ENCODE assay signal across 17 cellular contexts in the genomic region with DNA sequence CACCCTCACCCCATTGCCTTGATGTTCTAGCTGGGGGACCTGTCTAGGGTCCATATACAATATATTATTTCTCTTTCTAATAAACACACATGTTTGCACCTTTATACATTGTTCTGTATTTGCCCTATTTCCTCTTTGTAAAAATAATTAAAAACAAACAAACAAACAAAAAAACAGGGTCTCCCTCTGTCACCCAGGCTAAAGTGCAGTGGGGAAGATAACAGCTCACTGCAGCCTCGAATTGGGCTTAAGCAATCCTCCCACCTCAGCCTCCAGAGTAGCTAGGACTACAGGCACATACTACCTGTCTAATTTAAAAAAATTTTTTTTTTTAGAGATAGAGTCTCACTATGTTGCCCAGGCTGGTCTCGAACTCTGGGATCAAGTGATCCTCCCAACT. TPM values are rescaled to one million over a fixed set of nuclear protein-coding genes. Genes with fewer than 3 reads are reported as not detected.
DNase-seq lines count a peak whose midpoint lies in the region; ATAC-seq, FAIRE-seq and TF ChIP-seq lines count a peak whose summit lies in the region.
"Had no signal": no experiment of that assay in that cellular context is flagged by ENCODE, and none has a peak within 500 bp of the region (broad histone marks: within the 10 kb centered on the region; RNA-seq: fewer than 3 reads in every experiment).

No MANE protein-coding gene starts in this region.

- no TSS peak for BruUV-seq in HCT116 (replicated peaks; lab: Mats Ljungman, UMichigan)

- no peak for TF ChIP-seq RAD21 in A549 (conservative IDR thresholded peaks at IDR 0.05 in 1 of 2, IDR thresholded peaks at IDR 0.05 in 1 of 2)
- TF ChIP-seq RAD21 in HCT116 (IDR thresholded peaks at IDR 0.05; ENCODE audit: low read depth) = no peak

- no peaks in the 10 kb centered on the region for H3K9me2 ChIP-seq in HCT116 (ENCODE audit: insufficient read depth)
- no peaks in the 10 kb centered on the region for H3K9me2 ChIP-seq in GM23338 (ENCODE audit: insufficient read depth)

- H2AFZ ChIP-seq in HCT116 (ENCODE audit: low read depth, low read length, poor library complexity, severe bottlenecking) (peak overlapping the region; percentile 14), GM23338 (no peak overlapping the region)

- RAD21 ChIA-PET in HCT116 (lab: Charles Lee; ENCODE audit: low non-redundant PET in 1 of 2, low total read pairs in 2 of 2, uncharacterized antibody in 2 of 2, unreplicated experiment in 2 of 2) = interaction anchor here in 1 of 2 experiments (1.0 kb wide), 1 partner anchor 211 kb away, joined by 3 read pairs; a partner anchor contains a TSS

- H3K79me2 ChIP-seq in HCT116 (ENCODE audit: insufficient read depth, low read length) = no peaks in the 10 kb centered on the region
- no peaks in the 10 kb centered on the region for H3K79me2 ChIP-seq in GM23338 (replicated peaks; ENCODE audit: insufficient read depth)

- H3K4me1 ChIP-seq in A549 = peaks cover 10% of the 10 kb centered on the region
- peaks cover 21 to 29% of the 10 kb centered on the region in 2 experiments for H3K4me1 ChIP-seq in HCT116 (ENCODE audit: control insufficient read depth in 1 of 2, insufficient read depth in 2 of 2, low read length in 2 of 2)
- peaks cover 7 to 8% (median 7%) of the 10 kb centered on the region in 3 donors for H3K4me1 ChIP-seq in pancreas
- no peaks in the 10 kb centered on the region; the same call in 1 of the 2 replicates for H3K4me1 ChIP-seq in GM23338 (ENCODE audit: insufficient read depth)
- peaks cover 9% of the 10 kb centered on the region for H3K4me1 ChIP-seq in vagina

- no peak for ATAC-seq in A549
- ATAC-seq in HCT116 = no peak
- peak in 1 of 4 donors; percentile 4 for ATAC-seq in pancreas
- no peak for ATAC-seq in GM23338
- ATAC-seq: CD8-positive, alpha-beta T cell had no signal

- TF ChIP-seq POLR2A in A549 (IDR thresholded peaks at IDR 0.05; ENCODE audit: low read length) (no peak), HCT116 (IDR thresholded peaks at IDR 0.05; ENCODE audit: borderline replicate concordance, extremely low read depth, insufficient read depth, insufficient read length) (no peak), vagina (IDR thresholded peaks at IDR 0.05) (no peak)

- no peak for FAIRE-seq in A549 (lab: Jason Lieb, UNC)
- no peak for FAIRE-seq in pancreas (lab: Jason Lieb, UNC)
- FAIRE-seq: GM12891 had no signal

- TF ChIP-seq EP300 in A549 (IDR thresholded peaks at IDR 0.05) = no peak

- no peak overlapping the region for H3K27ac Mint-ChIP-seq in GM23338
- H3K27ac Mint-ChIP-seq: CD8-positive, alpha-beta T cell had no signal

- CTCF ChIA-PET in A549 (lab: Yijun Ruan, JAX) (interaction anchor here (0.6 to 1.5 kb wide), 6 partner anchors 20 to 211 kb away, joined by 3 to 7 read pairs (median 4); a partner anchor contains a TSS), HCT116 (lab: Charles Lee) (interaction anchor here (1.0 to 1.8 kb wide), 3 partner anchors 153 to 211 kb away, joined by 4 to 12 read pairs (median 6); a partner anchor contains a TSS)

- 30% methylated on average over 2 of the region's 2 CpGs for WGBS in A549 (ENCODE audit: missing lambda C conversion rate)
- WGBS in pancreas, 2 donors = 43 to 44% methylated on average over 2 of the region's 2 CpGs

- H3K36me3 Mint-ChIP-seq in GM23338 (ENCODE audit: low read depth) = no peaks in the 10 kb centered on the region
- H3K36me3 Mint-ChIP-seq: CD8-positive, alpha-beta T cell had no signal

- H3K9me3 ChIP-seq in A549 (no peaks in the 10 kb centered on the region), HCT116 (ENCODE audit: control insufficient read depth in 1 of 2, insufficient read depth in 1 of 2, low read depth in 1 of 2, low read length in 2 of 2) (no peaks in the 10 kb centered on the region), pancreas (no peaks in the 10 kb centered on the region), vagina (no peaks in the 10 kb centered on the region)
- H3K9me3 ChIP-seq: SJCRH30 had no signal

- H3K9ac ChIP-seq in HCT116 (ENCODE audit: low read length) = no peak overlapping the region

- peak overlapping the region; percentile 44; the same call in 2 of the 3 replicates for H3K4me2 ChIP-seq in A549
- peak overlapping the region; percentile 71 for H3K4me2 ChIP-seq in HCT116 (ENCODE audit: low read length)
- H3K4me2 ChIP-seq in GM23338 = no peak overlapping the region

- no peak for DNase-seq in A549 (ENCODE audit: low read depth in 1 of 2, low spot score in 1 of 2)
- no peak for DNase-seq in HCT116 (ENCODE audit: low read depth, low spot score)
- no peak for DNase-seq in pancreas
- no peak for DNase-seq in GM23338 (ENCODE audit: low spot score)
- no peak for DNase-seq in vagina (ENCODE audit: extremely low spot score in 2 of 2)
- no peak for DNase-seq in activated T-cell treated with anti-CD3 and anti-CD28 coated beads for 4 hours
- DNase-seq: CD8-positive, alpha-beta T cell; GDM1; OCI-M1 had no signal

- no peak overlapping the region for H3K4me3 Mint-ChIP-seq in GM23338
- H3K4me3 Mint-ChIP-seq: CD8-positive, alpha-beta T cell had no signal

- peaks cover 9% of the 10 kb centered on the region for H3K27me3 Mint-ChIP-seq in GM23338 (ENCODE audit: insufficient read depth, low read depth, poor library complexity)

- H4K20me1 ChIP-seq in HCT116 (ENCODE audit: insufficient read depth) = no peaks in the 10 kb centered on the region
- H4K20me1 ChIP-seq in GM23338 (replicated peaks; ENCODE audit: insufficient read depth) = no peaks in the 10 kb centered on the region

- POLR2A ChIA-PET in A549 (lab: Yijun Ruan, JAX) (no interaction called here), HCT116 (lab: Charles Lee) (interaction anchor here (1.4 to 1.5 kb wide), 2 partner anchors 211 to 235 kb away, joined by 5 to 6 read pairs; a partner anchor contains a TSS)

- H3K4me1 Mint-ChIP-seq in GM23338 = peaks cover 14% of the 10 kb centered on the region

- H3K36me3 ChIP-seq in HCT116 (ENCODE audit: control insufficient read depth in 1 of 2, insufficient read depth in 2 of 2, low read length in 2 of 2) (no peaks in the 10 kb centered on the region), pancreas (no peaks in the 10 kb centered on the region), GM23338 (ENCODE audit: insufficient read depth) (no peaks in the 10 kb centered on the region), vagina (no peaks in the 10 kb centered on the region)
- H3K36me3 ChIP-seq: SJCRH30 had no signal

- H3K4me3 ChIP-seq in A549 (no peak overlapping the region), HCT116 (replicated peaks in 1 of 2; ENCODE audit: low read depth in 1 of 2, low read length in 2 of 2) (no peak overlapping the region), pancreas (no peak overlapping the region), GM23338 (no peak overlapping the region), vagina (no peak overlapping the region)
- H3K4me3 ChIP-seq: SJCRH30 had no signal

- TF ChIP-seq CTCF in A549 (IDR thresholded peaks at IDR 0.05) = no peak
- no peak for TF ChIP-seq CTCF in HCT116 (IDR thresholded peaks at IDR 0.05 in 2 of 3, conservative IDR thresholded peaks at IDR 0.05 in 1 of 3; ENCODE audit: borderline replicate concordance in 1 of 3, insufficient read depth in 1 of 3, low read depth in 2 of 3, low read length in 2 of 3)
- no peak for TF ChIP-seq CTCF in pancreas (IDR thresholded peaks at IDR 0.05)
- no peak for TF ChIP-seq CTCF in GM23338 (conservative IDR thresholded peaks at IDR 0.05; ENCODE audit: low read depth in 2 of 2)
- no peak for TF ChIP-seq CTCF in vagina (IDR thresholded peaks at IDR 0.05)

- H3F3A ChIP-seq in GM23338 (replicated peaks; ENCODE audit: low read depth) = peaks cover 2% of the 10 kb centered on the region; the same call in 1 of the 2 replicates

- H3K27ac ChIP-seq in A549 (no peak overlapping the region), HCT116 (ENCODE audit: low read depth, low read length) (peak overlapping the region; percentile 59; the same call in 1 of the 2 replicates), cingulate gyrus (ENCODE audit: low read depth, low read length) (peak overlapping the region; percentile 29), pancreas (peak overlapping the region; percentile 56 to 71 (median 65)), GM23338 (ENCODE audit: low read depth) (no peak overlapping the region), vagina (no peak overlapping the region)
- H3K27ac ChIP-seq: C4-2B, HL-60 had no signal

- no peaks in the 10 kb centered on the region for H3K9me3 Mint-ChIP-seq in GM23338
- H3K9me3 Mint-ChIP-seq: CD8-positive, alpha-beta T cell had no signal

- intact Hi-C loops in HCT116 (cut with micrococcal nuclease) (loop anchor here (5.0 to 10.0 kb wide), 3 partner anchors 151 to 213 kb away; a partner anchor contains a TSS), pancreas (cut with DNase I) (loop anchor here in 2 of 3 donors (5.0 to 10.0 kb wide), 2 partner anchors 97 to 99 kb away; no protein-coding TSS in a partner anchor), vagina (cut with DNase I) (loop anchor here (5.0 kb wide), 1 partner anchor 97 kb away; no protein-coding TSS in a partner anchor)

- H3K27me3 ChIP-seq in HCT116 (ENCODE audit: insufficient read depth, low read length) (no peaks in the 10 kb centered on the region), pancreas (no peaks in the 10 kb centered on the region), GM23338 (ENCODE audit: insufficient read depth) (no peaks in the 10 kb centered on the region), vagina (no peaks in the 10 kb centered on the region)

RNA-seq across cellular contexts. Expression of a gene that starts 5.9 kb away (rescaled TPM):
- 0.01 TPM in 1 of 2 replicates, not detected in the other for polyA plus RNA-seq in A549 (2011; rRNA removed)
- under 0.01 TPM in 2 replicates for polyA plus RNA-seq in A549 (2012; cell fraction: cytosol; rRNA removed)
- polyA plus RNA-seq in A549 (2012; cell fraction: nucleus; rRNA removed) = 0.01 and 0.02 TPM in 2 replicates
- polyA plus RNA-seq in A549 (2017; fragmentation: RNase III; extraction: RNeasy Plus Mini Kit Qiagen cat#74134 plus additional on column Dnase treatment) = not detected in 3 replicates
- polyA minus RNA-seq in A549 (2011; rRNA and poly(A)+ RNA removed) = not detected in 2 replicates
- total RNA-seq in HCT116 (2021; ENCODE audit: unreplicated experiment) = 6.6 TPM
- 5.0 and 7.1 TPM in 2 replicates for polyA plus RNA-seq in HCT116 (2012)
- total RNA-seq in pancreas = under 1 TPM in 4 of 6 donors, not detected in 2; under 0.01 to 0.20 (median 0.06) TPM
- polyA plus RNA-seq in pancreas = under 1 TPM; 0.02 to 0.04 TPM
- 34.7 and 54.5 TPM in 2 replicates for total RNA-seq in GM23338 (2014; rRNA removed; shearing (Covaris generic))
- polyA plus RNA-seq in GM23338 (2016; fragmentation: Nextera tagmentation; extraction: Ambion mirVana) = 7.7 and 8.5 TPM in 2 replicates
- total RNA-seq in vagina = not detected
- total RNA-seq: H4, Right ventricle myocardium inferior, RPMI7951 had no signal

RNA-seq across cellular contexts. Expression of a gene that starts 53.9 kb away (rescaled TPM):
- polyA plus RNA-seq in A549 (2011; rRNA removed) (5.0 and 5.9 TPM in 2 replicates), A549 (2017; fragmentation: RNase III; extraction: RNeasy Plus Mini Kit Qiagen cat#74134 plus additional on column Dnase treatment) (1.5 to 2.4 TPM (median 2.1 TPM) in 3 replicates), pancreas (100 to 1,000 TPM in 1 of 2 donors, 10 to 100 TPM in 1; 72.1 to 118 TPM), GM23338 (2016; fragmentation: Nextera tagmentation; extraction: Ambion mirVana) (68.5 and 74.5 TPM in 2 replicates)
- 4.1 and 6.0 TPM in 2 replicates for polyA plus RNA-seq in A549 (2012; cell fraction: cytosol; rRNA removed)
- polyA plus RNA-seq in A549 (2012; cell fraction: nucleus; rRNA removed) = 4.5 and 6.2 TPM in 2 replicates
- polyA minus RNA-seq in A549 (2011; rRNA and poly(A)+ RNA removed) = 5.7 and 7.7 TPM in 2 replicates
- total RNA-seq in HCT116 (2021; ENCODE audit: unreplicated experiment) (26.0 TPM), pancreas (10 to 100 TPM; 41.6 to 82.4 (median 62.1) TPM), vagina (81.5 TPM)
- 16.5 and 17.7 TPM in 2 replicates for polyA plus RNA-seq in HCT116 (2012)
- 96.2 and 109 TPM in 2 replicates for total RNA-seq in GM23338 (2014; rRNA removed; shearing (Covaris generic))

Comparison
In these comparisons a context has a peak if more than half of its experiments do, and no peak if none do; other contexts are left out.
1. H3K27ac ChIP-seq: peak in HCT116 (single experiment), cingulate gyrus (single experiment) and pancreas (4 of 4); none in A549 (0 of 2), GM23338 (single experiment) and vagina (single experiment).